ENCODE assay signal across 21 cellular contexts in the genomic region with DNA sequence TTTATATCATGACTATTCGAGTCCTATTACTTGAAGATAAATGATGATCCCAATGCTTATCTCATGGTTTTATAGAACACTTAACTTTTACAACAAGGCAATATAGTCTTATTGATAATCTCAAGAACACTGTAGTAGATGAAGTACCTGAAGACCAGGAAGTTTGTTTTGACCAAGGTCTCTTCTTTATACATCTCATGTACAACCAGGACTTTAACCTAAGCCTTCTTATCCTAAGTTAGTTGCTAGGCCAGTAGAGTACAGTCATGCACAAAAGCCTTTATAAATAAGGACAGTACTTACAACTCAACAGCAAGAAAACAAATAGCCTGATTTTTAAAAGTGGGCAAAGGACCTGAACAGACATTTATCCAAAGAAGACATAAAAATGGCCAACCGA.
"Had no signal": no experiment of that assay in that cellular context is flagged by ENCODE, and none has a peak within 500 bp of the region (broad histone marks: within the 10 kb centered on the region; RNA-seq: fewer than 3 reads in every experiment).

No MANE protein-coding gene starts in this region.

- H3K4me1 ChIP-seq: SJSA1 had no signal

- H3K27ac ChIP-seq: SJSA1, SK-N-MC had no signal

- H3K4me3 ChIP-seq: SJSA1, SK-N-MC had no signal

- H3K9me3 ChIP-seq: SJSA1 had no signal

- H3K36me3 ChIP-seq: SJSA1 had no signal

- DNase-seq: KBM-7, NCI-H1092, NCI-H1105 treated with DMSO at 0.1 percent for 48 hours, NCI-H1417 treated with DMSO at 0.1 percent for 48 hours, NCI-H146, NCI-H1694 treated with DMSO at 0.1 percent for 48 hours, NCI-H1930, NCI-H2081, NCI-H2107, NCI-H2227 treated with DMSO at 0.1 percent for 48 hours, NCI-H446, NCI-H510A, NCI-H524 treated with DMSO at 0.1 percent for 48 hours, NCI-H69, NCI-H774, Right ventricle myocardium superior, RPMI8226, SIG-M5 had no signal

- H3K27me3 ChIP-seq: SJSA1 had no signal

- FAIRE-seq: RCC 7860 had no signal
